Comparison of ENCODE assay signal across 8 cellular contexts in the genomic region with DNA sequence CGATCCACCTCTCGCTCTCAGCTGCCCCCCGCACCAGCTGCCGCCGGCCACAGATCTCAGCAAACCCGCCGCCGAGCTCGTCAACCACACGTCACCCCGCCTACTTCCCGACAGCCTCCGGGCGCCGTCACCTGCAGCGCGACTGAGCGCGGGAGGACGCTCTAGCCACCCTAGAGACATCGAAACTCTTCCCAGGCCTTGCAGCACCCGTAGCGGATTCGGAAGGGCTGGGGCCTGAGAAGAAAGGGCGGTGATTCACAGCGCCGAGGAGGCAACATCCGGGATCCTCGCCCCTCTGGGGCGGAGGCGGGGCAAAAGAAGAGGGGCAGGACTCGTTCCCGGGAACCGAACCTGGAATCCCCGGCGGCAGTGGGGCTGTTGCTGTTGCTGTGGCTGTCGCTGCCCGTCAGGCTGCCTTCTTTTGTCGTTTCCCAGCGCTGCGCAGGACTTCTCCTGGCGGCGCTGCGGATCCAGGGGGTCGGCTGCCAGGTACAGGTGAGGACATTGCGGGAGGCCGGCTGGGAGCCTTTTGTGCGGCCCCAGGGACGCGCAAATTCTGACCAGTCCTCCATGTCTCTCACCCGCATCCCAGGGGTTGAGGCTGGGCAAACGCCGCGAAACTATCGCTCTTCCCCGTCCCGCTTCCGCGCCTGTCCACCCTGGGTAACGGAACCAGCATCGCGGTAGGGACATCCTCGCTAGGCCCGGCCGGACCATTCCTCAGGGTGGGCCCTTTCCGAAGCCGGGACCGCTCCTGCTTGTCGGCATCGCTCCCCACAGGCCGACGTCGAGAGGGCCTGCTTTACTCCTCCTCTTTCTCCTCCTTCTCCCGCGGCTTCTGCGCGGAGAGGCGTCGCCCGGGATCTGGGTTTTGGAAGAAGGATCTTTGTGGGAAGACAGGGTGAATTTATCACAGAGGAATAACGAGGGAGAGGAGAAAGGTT. TPM values are rescaled to one million over a fixed set of nuclear protein-coding genes. Genes with fewer than 3 reads are reported as not detected.
A peak's percentile ranks its signal among the peaks of the same experiment; 100 is the strongest.
DNase-seq lines count a peak whose midpoint lies in the region; ATAC-seq, FAIRE-seq and TF ChIP-seq lines count a peak whose summit lies in the region.

Gene RO60 (plus strand): TSS at position 331 of the 944 bp plus-strand sequence. CDS start 9,443 bp downstream, outside the sequence.
Gene UCHL5 (minus strand): TSS at position 79 of the 944 bp plus-strand sequence. CDS start 100 bp downstream, outside the sequence.

- no peaks in the 10 kb centered on the region for H3K9me3 ChIP-seq in HUES64 (ENCODE audit: insufficient read depth, low read depth, low read length)
- H3K9me3 ChIP-seq in OCI-LY1 (ENCODE audit: low read length) = no peaks in the 10 kb centered on the region

- TF ChIP-seq CTCF in OCI-LY1 (IDR thresholded peaks at IDR 0.05; ENCODE audit: low read length) (no peak), mesothelial cell of epicardium (IDR thresholded peaks at IDR 0.05; ENCODE audit: unreplicated experiment) (no peak)

- H3K36me3 Mint-ChIP-seq in mesothelial cell of epicardium = peaks cover 13% of the 10 kb centered on the region

- H3K4me1 ChIP-seq in HUES64 (ENCODE audit: insufficient read depth, low read length) (peaks cover 15% of the 10 kb centered on the region), OCI-LY1 (ENCODE audit: insufficient read depth, low read length, severe bottlenecking) (peaks cover 47% of the 10 kb centered on the region)

- H3K27ac ChIP-seq in HUES64 (ENCODE audit: low read depth, low read length) (peak within 1 kb of the TSS; percentile 97), OCI-LY1 (ENCODE audit: low read depth, low read length, poor library complexity, severe bottlenecking) (peak within 1 kb of the TSS; percentile 80)

- peak within 1 kb of the TSS; percentile 96 for H3K4me3 Mint-ChIP-seq in mesothelial cell of epicardium

- H3K27ac Mint-ChIP-seq in mesothelial cell of epicardium = peak within 1 kb of the TSS; percentile 99

- DNase-seq in D341Med (ENCODE audit: low spot score) (peak; percentile 95), mesothelial cell of epicardium (ENCODE audit: low spot score in 2 of 2, unreplicated experiment in 2 of 2) (peak; percentile 83 to 93)
- DNase-seq in activated CD8-positive, alpha-beta memory T cell treated with anti-CD3 and anti-CD28 coated beads, Interleukin-2, amount 50 U/mL, for 4 hours = peak; percentile 91
- DNase-seq in stimulated activated CD8-positive, alpha-beta memory T cell treated with anti-CD3 and anti-CD28 coated beads, Interleukin-15, amount 100 ng/mL, for 48 hours (ENCODE audit: low read depth in 2 of 2) = peak; percentile 91 to 95

- H3K9ac ChIP-seq in HUES64 (ENCODE audit: low read depth, low read length) (peak within 1 kb of the TSS; percentile 87), OCI-LY1 (ENCODE audit: low read length) (peak within 1 kb of the TSS; percentile 92)

- under 1% methylated on average over 81 of the region's 81 CpGs for WGBS in HUES64

- H3F3A ChIP-seq in OCI-LY1 (ENCODE audit: insufficient read depth, low read length) = 0 out of 2 replicates have a peak, but pooled peaks cover 4% of the 10 kb centered on the region

- H3K4me1 Mint-ChIP-seq in mesothelial cell of epicardium = peaks cover 30% of the 10 kb centered on the region

- H3K79me2 ChIP-seq in OCI-LY1 (ENCODE audit: insufficient read depth, low read length) = peaks cover 93% of the 10 kb centered on the region

- peak within 1 kb of the TSS; percentile 71 for H3K4me3 ChIP-seq in HUES64 (ENCODE audit: low read length)
- H3K4me3 ChIP-seq in OCI-LY1 (ENCODE audit: low read depth, low read length, poor library complexity, severe bottlenecking) = peak within 1 kb of the TSS; percentile 90

- H3K27me3 ChIP-seq in HUES64 (ENCODE audit: insufficient read depth, low read length) (no peaks in the 10 kb centered on the region), OCI-LY1 (ENCODE audit: insufficient read depth, low read length) (no peaks in the 10 kb centered on the region)

- peak within 1 kb of the TSS; percentile 89 for H3K4me2 ChIP-seq in OCI-LY1 (ENCODE audit: low read length)

- H4K20me1 ChIP-seq in OCI-LY1 (ENCODE audit: insufficient read depth, low read length) = no peaks in the 10 kb centered on the region

- H3K27me3 Mint-ChIP-seq in mesothelial cell of epicardium (ENCODE audit: low read depth) = no peaks in the 10 kb centered on the region

- peak; percentile 94 for FAIRE-seq in endometrium (lab: Jason Lieb, UNC)

- H2AFZ ChIP-seq in OCI-LY1 (ENCODE audit: low read length) = peak within 1 kb of the TSS; percentile 13; the same call in 1 of the 2 replicates

- peak; percentile 89 for ATAC-seq in GM21447 (IDR thresholded peaks at IDR 0.05; ENCODE audit: unreplicated experiment)

- peaks cover 3% of the 10 kb centered on the region; the same call in 1 of the 2 replicates for H3K36me3 ChIP-seq in HUES64 (ENCODE audit: insufficient read depth, low read length)
- H3K36me3 ChIP-seq in OCI-LY1 (ENCODE audit: insufficient read depth, low read length) = peaks cover 29% of the 10 kb centered on the region

- H3K9me3 Mint-ChIP-seq in mesothelial cell of epicardium = peaks cover 8% of the 10 kb centered on the region

- H3K9me2 ChIP-seq in OCI-LY1 (ENCODE audit: low read depth, low read length) = no peaks in the 10 kb centered on the region

RNA-seq across cellular contexts. Expression of gene RO60, which starts in this region (rescaled TPM):
- polyA plus RNA-seq in HUES64 (2013, experiment 1 of 2) = 26.8 TPM
- 32.1 TPM for polyA plus RNA-seq in HUES64 (2013, experiment 2 of 2)
- 103 to 107 TPM (median 104 TPM) in 3 replicates for total RNA-seq in mesothelial cell of epicardium

RNA-seq across cellular contexts. Expression of gene UCHL5, which starts in this region (rescaled TPM):
- polyA plus RNA-seq in HUES64 (2013, experiment 1 of 2) = 36.7 TPM
- polyA plus RNA-seq in HUES64 (2013, experiment 2 of 2) = 37.7 TPM
- 27.1 to 29.7 TPM (median 29.0 TPM) in 3 replicates for total RNA-seq in mesothelial cell of epicardium

Comparison
In these comparisons a context has a peak if more than half of its experiments do, and no peak if none do; other contexts are left out.
1. Peak in every context shown above with its lines: DNase-seq, ATAC-seq, H3K4me3 ChIP-seq and H3K27ac ChIP-seq.